16 cellular contexts compared by ENCODE assay signal in the genomic region with DNA sequence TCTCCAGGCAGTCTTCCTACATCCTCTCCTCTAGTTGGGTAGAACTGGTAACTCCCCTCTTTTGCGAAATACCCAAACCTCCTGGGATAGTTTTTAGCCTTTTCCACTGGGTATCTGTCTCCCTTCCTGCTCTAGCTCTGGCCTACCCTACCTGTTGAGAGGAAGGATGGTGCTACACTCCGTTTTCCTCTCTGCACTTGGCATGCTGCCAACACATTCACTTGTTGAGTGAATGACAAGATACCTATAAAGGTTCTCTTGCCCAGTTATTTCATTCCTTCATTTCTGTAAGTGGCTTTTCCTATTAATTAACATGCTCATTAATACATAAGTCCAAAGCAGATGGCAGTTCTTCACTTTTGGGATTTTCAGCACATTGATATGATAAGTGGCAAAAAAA.
A peak's percentile ranks its signal among the peaks of the same experiment; 100 is the strongest.
DNase-seq lines count a peak whose midpoint lies in the region; ATAC-seq and TF ChIP-seq lines count a peak whose summit lies in the region.
"Had no signal": no experiment of that assay in that cellular context is flagged by ENCODE, and none has a peak within 500 bp of the region (broad histone marks: within the 10 kb centered on the region; RNA-seq: fewer than 3 reads in every experiment).

No MANE protein-coding gene starts in this region.

- no peak overlapping the region for H3K4me2 ChIP-seq in GM23248 (ENCODE audit: unreplicated experiment)
- H3K4me2 ChIP-seq: BLaER1 treated with 17β-estradiol and CSF1 and Interleukin-3, amounts not matched to agents 10 nM and 100 nM had no signal

- H3F3A ChIP-seq in GM23248 (ENCODE audit: insufficient read depth): no peaks in the 10 kb centered on the region

- no peaks in the 10 kb centered on the region for H3K4me1 ChIP-seq in BE2C
- H3K4me1 ChIP-seq in GM23248 (ENCODE audit: insufficient read depth): no peaks in the 10 kb centered on the region
- H3K4me1 ChIP-seq: SJSA1 had no signal

- no peaks in the 10 kb centered on the region for H3K27me3 ChIP-seq in BE2C
- H3K27me3 ChIP-seq in GM23248 (replicated peaks; ENCODE audit: insufficient read depth): no peaks in the 10 kb centered on the region
- H3K27me3 ChIP-seq: BLaER1 treated with 17β-estradiol and CSF1 and Interleukin-3, amounts not matched to agents 10 nM and 100 nM; SJSA1 had no signal

- H3K79me2 ChIP-seq in GM23248 (ENCODE audit: insufficient read depth): no peaks in the 10 kb centered on the region

- no peak overlapping the region for H3K27ac ChIP-seq in GM23248
- H3K27ac ChIP-seq: BLaER1 treated with 17β-estradiol and CSF1 and Interleukin-3, amounts not matched to agents 10 nM and 100 nM; SJSA1 had no signal

- no peaks in the 10 kb centered on the region for H3K9me2 ChIP-seq in GM23248 (ENCODE audit: insufficient read depth)

- H3K36me3 ChIP-seq in BE2C (no peaks in the 10 kb centered on the region), GM23248 (ENCODE audit: low read depth) (no peaks in the 10 kb centered on the region)
- H3K36me3 ChIP-seq: BLaER1 treated with 17β-estradiol and CSF1 and Interleukin-3, amounts not matched to agents 10 nM and 100 nM; SJSA1 had no signal

- H2AFZ ChIP-seq in GM23248: no peak overlapping the region

- no peak overlapping the region for H3K9ac ChIP-seq in GM23248
- H3K9ac ChIP-seq: BLaER1 treated with 17β-estradiol and CSF1 and Interleukin-3, amounts not matched to agents 10 nM and 100 nM had no signal

- peaks cover 3% of the 10 kb centered on the region for H3K9me3 Mint-ChIP-seq in activated T-cell treated with anti-CD3 and anti-CD28 coated beads, Interleukin-2, amount 50 U/mL, for 4 hours

- H3K4me1 Mint-ChIP-seq in activated T-cell treated with anti-CD3 and anti-CD28 coated beads, Interleukin-2, amount 50 U/mL, for 4 hours (ENCODE audit: low read depth): no peaks in the 10 kb centered on the region

- no peak for ATAC-seq in GM19395 (IDR thresholded peaks at IDR 0.05; ENCODE audit: unreplicated experiment)
- no peak for ATAC-seq in activated T-cell treated with anti-CD3 and anti-CD28 coated beads, Interleukin-2, amount 50 U/mL, for 4 hours
- no peak for ATAC-seq in GM21786 (IDR thresholded peaks at IDR 0.05; ENCODE audit: unreplicated experiment)
- ATAC-seq: PC-3 had no signal

- no peak for TF ChIP-seq CTCF in BE2C (IDR thresholded peaks at IDR 0.05; ENCODE audit: low read depth, low read length)

- in situ Hi-C loops in GM23248 (cut with MboI): no loop called here

- 18 to 22% methylated on average over 2 of the region's 2 CpGs for WGBS in GM23248 (ENCODE audit: low coverage in 1 of 2, low lambda C conversion rate in 2 of 2, missing lambda C conversion rate in 2 of 2), 2 experiments

- DNase-seq in NCI-H187 (lab: John Stamatoyannopoulos, UW): peak; percentile 5 to 41
- no peak for DNase-seq in NCI-H187 treated with DMSO at 0.1 percent for 48 hours (lab: John Stamatoyannopoulos, UW)
- peak; percentile 4 for DNase-seq in BE2C
- DNase-seq in GM23248: peak; percentile 0
- DNase-seq in NCI-H510A (lab: John Stamatoyannopoulos, UW): peak; percentile 47
- DNase-seq in activated T-cell treated with anti-CD3 and anti-CD28 coated beads, Interleukin-2, amount 50 U/mL, for 4 hours: no peak
- DNase-seq: GF-D8, HFFc6, IMR-90, NCI-H1436 treated with DMSO at 0.1 percent for 48 hours, PC-3, SW 1271 had no signal

- no peaks in the 10 kb centered on the region for H3K27me3 Mint-ChIP-seq in activated T-cell treated with anti-CD3 and anti-CD28 coated beads, Interleukin-2, amount 50 U/mL, for 4 hours (ENCODE audit: low read depth)

- H4K20me1 ChIP-seq in GM23248 (ENCODE audit: insufficient read depth): no peaks in the 10 kb centered on the region
- H4K20me1 ChIP-seq: BLaER1 treated with 17β-estradiol and CSF1 and Interleukin-3, amounts not matched to agents 10 nM and 100 nM had no signal

- H3K4me3 Mint-ChIP-seq in activated T-cell treated with anti-CD3 and anti-CD28 coated beads, Interleukin-2, amount 50 U/mL, for 4 hours: no peak overlapping the region
- H3K4me3 Mint-ChIP-seq: HFFc6 had no signal

- no peaks in the 10 kb centered on the region for H3K36me3 Mint-ChIP-seq in activated T-cell treated with anti-CD3 and anti-CD28 coated beads, Interleukin-2, amount 50 U/mL, for 4 hours (ENCODE audit: insufficient read depth)

- H3K9me3 ChIP-seq in BE2C: no peaks in the 10 kb centered on the region
- no peaks in the 10 kb centered on the region for H3K9me3 ChIP-seq in GM23248 (ENCODE audit: low read depth)
- H3K9me3 ChIP-seq: BLaER1 treated with 17β-estradiol and CSF1 and Interleukin-3, amounts not matched to agents 10 nM and 100 nM had no signal

- H3K4me3 ChIP-seq in BE2C (ENCODE audit: low read depth, low read length) (no peak overlapping the region), GM23248 (no peak overlapping the region)
- H3K4me3 ChIP-seq: BLaER1 treated with 17β-estradiol and CSF1 and Interleukin-3, amounts not matched to agents 10 nM and 100 nM; SJSA1 had no signal

Comparison
In these comparisons a context has a peak if more than half of its experiments do, and no peak if none do; other contexts are left out.
1. DNase-seq: peak in NCI-H187 (2 of 2), BE2C (single experiment), GM23248 (single experiment) and NCI-H510A (single experiment); none in NCI-H187 treated with DMSO at 0.1 percent for 48 hours (single experiment) and activated T-cell treated with anti-CD3 and anti-CD28 coated beads, Interleukin-2, amount 50 U/mL, for 4 hours (single experiment).